8 cellular contexts compared by ENCODE assay signal in genomic region chr6:29752451-29753308, GRCh38. TPM values are rescaled to one million over a fixed set of nuclear protein-coding genes. Genes with fewer than 3 reads are reported as not detected.
A peak's percentile ranks its signal among the peaks of the same experiment; 100 is the strongest.
DNase-seq lines count a peak whose midpoint lies in the region; ATAC-seq and TF ChIP-seq lines count a peak whose summit lies in the region.

No MANE protein-coding gene starts in this region.

- no peaks in the 10 kb centered on the region for H3K79me2 ChIP-seq in OCI-LY3 (ENCODE audit: low read length)

- peak; percentile 77 to 84 (median 81) for DNase-seq in CD4-positive, alpha-beta memory T cell
- DNase-seq in activated T-cell treated with anti-CD3 and anti-CD28 coated beads for 48 hours (ENCODE audit: low read depth) (peak; percentile 82), epithelial cell of proximal tubule (ENCODE audit: low read depth) (no peak), mucosa of gallbladder (ENCODE audit: low spot score) (peak; percentile 88)
- DNase-seq in stimulated activated CD8-positive, alpha-beta memory T cell treated with anti-CD3 and anti-CD28 coated beads, Interleukin-4, amount 100 ng/mL, for 4 hours (ENCODE audit: low read depth in 2 of 2, low spot score in 1 of 2), result peak; percentile 55 to 60

- ATAC-seq in GM19397 (IDR thresholded peaks at IDR 0.05; ENCODE audit: unreplicated experiment) (peak; percentile 66), HG03571 (IDR thresholded peaks at IDR 0.05; ENCODE audit: unreplicated experiment) (peak; percentile 55)

- TF ChIP-seq CTCF in OCI-LY3 (IDR thresholded peaks at IDR 0.05; ENCODE audit: low read depth, low read length), result peak; percentile 83
- peak; percentile 98 for TF ChIP-seq CTCF in epithelial cell of proximal tubule (conservative IDR thresholded peaks at IDR 0.05; ENCODE audit: low read depth, low read length)

- POLR2A ChIA-PET in CD4-positive, alpha-beta memory T cell (lab: Charles Lee; ENCODE audit: partially characterized antibody), result interaction anchor here (0.7 to 7.9 kb wide), 13 partner anchors 16 to 192 kb away, joined by 3 to 99 read pairs (median 3); partner anchors contain the start of gene HLA-F

- peaks cover 0 to 5% of the 10 kb centered on the region in 2 donors for H3K27me3 Mint-ChIP-seq in CD4-positive, alpha-beta memory T cell

- H3K4me1 ChIP-seq in CD4-positive, alpha-beta memory T cell (ENCODE audit: insufficient read depth, low read length), result peaks cover 27% of the 10 kb centered on the region
- H3K4me1 ChIP-seq in OCI-LY3 (ENCODE audit: low read length), result peaks cover 4% of the 10 kb centered on the region; the same call in 1 of the 2 replicates

- H3K27ac Mint-ChIP-seq in CD4-positive, alpha-beta memory T cell, result peak overlapping the region; percentile 77 to 96 (median 95)

- intact Hi-C loops in CD4-positive, alpha-beta memory T cell (cut with micrococcal nuclease), result loop anchor here (1.0 to 10.0 kb wide), 7 partner anchors 14 to 262 kb away; no protein-coding TSS in a partner anchor

- H3K9me3 ChIP-seq in CD4-positive, alpha-beta memory T cell (ENCODE audit: control insufficient read depth in 1 of 2, low read length in 2 of 2), result no peaks in the 10 kb centered on the region
- H3K9me3 ChIP-seq in OCI-LY3 (ENCODE audit: insufficient read depth, low read length), result no peaks in the 10 kb centered on the region

- no peaks in the 10 kb centered on the region for H3K9me3 Mint-ChIP-seq in CD4-positive, alpha-beta memory T cell

- CTCF ChIA-PET in CD4-positive, alpha-beta memory T cell (lab: Charles Lee; ENCODE audit: partially characterized antibody), result interaction anchor here (1.2 to 8.2 kb wide), 8 partner anchors 8 to 103 kb away, joined by 3 to 141 read pairs (median 8); no protein-coding TSS in a partner anchor

- no peaks in the 10 kb centered on the region for H3K36me3 ChIP-seq in CD4-positive, alpha-beta memory T cell (ENCODE audit: insufficient read depth, low read length)
- no peaks in the 10 kb centered on the region for H3K36me3 ChIP-seq in OCI-LY3 (replicated peaks; ENCODE audit: low read depth, low read length)

- peaks cover 0 to 6% of the 10 kb centered on the region in 2 donors for H3K36me3 Mint-ChIP-seq in CD4-positive, alpha-beta memory T cell

- H3K27me3 ChIP-seq in CD4-positive, alpha-beta memory T cell (ENCODE audit: insufficient read depth, low read length), result no peaks in the 10 kb centered on the region
- no peaks in the 10 kb centered on the region for H3K27me3 ChIP-seq in OCI-LY3 (ENCODE audit: low read depth, low read length)

- peaks cover 30 to 57% (median 39%) of the 10 kb centered on the region in 4 donors for H3K4me1 Mint-ChIP-seq in CD4-positive, alpha-beta memory T cell

- H3K4me3 ChIP-seq in CD4-positive, alpha-beta memory T cell (ENCODE audit: low read length in 2 of 2), result peak overlapping the region; percentile 95 to 97
- H3K4me3 ChIP-seq in OCI-LY3 (ENCODE audit: low read length) (peak overlapping the region; percentile 95), epithelial cell of proximal tubule (ENCODE audit: low read depth, low read length) (peak overlapping the region; percentile 85)

- H3K4me2 ChIP-seq in OCI-LY3 (ENCODE audit: low read length), result peak overlapping the region; percentile 65

- no peaks in the 10 kb centered on the region for H4K20me1 ChIP-seq in OCI-LY3 (ENCODE audit: insufficient read depth, low read length)

- H3K9ac ChIP-seq in OCI-LY3 (ENCODE audit: low read length), result peak overlapping the region; percentile 84

- peak overlapping the region; percentile 88 for H2AFZ ChIP-seq in OCI-LY3 (ENCODE audit: low read depth, low read length)

- H3K4me3 Mint-ChIP-seq in CD4-positive, alpha-beta memory T cell, result peak overlapping the region; percentile 88 to 98 (median 96)

- peak overlapping the region; percentile 71 for H3K27ac ChIP-seq in CD4-positive, alpha-beta memory T cell (ENCODE audit: low read depth, low read length)
- H3K27ac ChIP-seq in OCI-LY3 (ENCODE audit: low read length), result peak overlapping the region; percentile 11; the same call in 1 of the 2 replicates

RNA-seq across cellular contexts. Expression of gene HLA-F, which starts 29.4 kb away (rescaled TPM):
- total RNA-seq in CD4-positive, alpha-beta memory T cell, result 100 to 1,000 TPM; 573 to 585 TPM
- 100 to 1,000 TPM; 379 to 418 TPM for polyA plus RNA-seq in CD4-positive, alpha-beta memory T cell
- total RNA-seq in epithelial cell of proximal tubule, result 2.5 and 2.8 TPM in 2 replicates
- total RNA-seq in mucosa of gallbladder, result 87.3 TPM

Comparison
In these comparisons a context has a peak if more than half of its experiments do, and no peak if none do; other contexts are left out.
1. RNA of gene HLA-F, which starts 29.4 kb away (total RNA-seq): 573 to 585 TPM in CD4-positive, alpha-beta memory T cell and 87.3 TPM in mucosa of gallbladder (single experiment); 2.5 to 2.8 TPM in epithelial cell of proximal tubule; every median in the first group is over 10 times any median in the second.
2. Peak in every context shown above with its lines, with median percentiles within 50 percentile points of each other: H3K4me3 ChIP-seq.